ENCODE assay signal across 22 cellular contexts in genomic region chr9:101858026-101858425, GRCh38.
"Had no signal": no experiment of that assay in that cellular context is flagged by ENCODE, and none has a peak within 500 bp of the region (broad histone marks: within the 10 kb centered on the region; RNA-seq: fewer than 3 reads in every experiment).

No MANE protein-coding gene starts in this region.

- H3K36me3 ChIP-seq: SJSA1 had no signal

- H3K9me3 ChIP-seq: SJSA1, SK-N-SH had no signal

- H3K4me3 Mint-ChIP-seq: T-cell had no signal

- H3K27me3 Mint-ChIP-seq: T-cell had no signal

- H3K4me3 ChIP-seq: SJSA1 had no signal

- H3K36me3 Mint-ChIP-seq: T-cell had no signal

- H3K4me2 ChIP-seq: KMS-11, SK-N-SH had no signal

- H3K4me1 ChIP-seq: SJSA1 had no signal

- FAIRE-seq: RCC 7860 had no signal

- H3K27me3 ChIP-seq: SJSA1 had no signal

- DNase-seq: Kasumi-1, MM.1S, NCI-H1092 treated with DMSO at 0.1 percent for 48 hours, NCI-H1436, NCI-H187, NCI-H2029, NCI-H2081 treated with DMSO at 0.1 percent for 48 hours, NCI-H2171, NCI-H226, NCI-H510A, NCI-H524 treated with DMSO at 0.1 percent for 48 hours, NCI-H69, NCI-H774, Right ventricle myocardium superior, RPMI8226, SIG-M5, SK-N-SH, SW 1271, T-cell had no signal

- H3K9ac ChIP-seq: KMS-11, SK-N-SH had no signal

- ATAC-seq: T-cell had no signal

- H3K4me1 Mint-ChIP-seq: T-cell had no signal

- H3K27ac Mint-ChIP-seq: T-cell had no signal

- H3K27ac ChIP-seq: KMS-11, SJSA1 had no signal
